In the genomic region with DNA sequence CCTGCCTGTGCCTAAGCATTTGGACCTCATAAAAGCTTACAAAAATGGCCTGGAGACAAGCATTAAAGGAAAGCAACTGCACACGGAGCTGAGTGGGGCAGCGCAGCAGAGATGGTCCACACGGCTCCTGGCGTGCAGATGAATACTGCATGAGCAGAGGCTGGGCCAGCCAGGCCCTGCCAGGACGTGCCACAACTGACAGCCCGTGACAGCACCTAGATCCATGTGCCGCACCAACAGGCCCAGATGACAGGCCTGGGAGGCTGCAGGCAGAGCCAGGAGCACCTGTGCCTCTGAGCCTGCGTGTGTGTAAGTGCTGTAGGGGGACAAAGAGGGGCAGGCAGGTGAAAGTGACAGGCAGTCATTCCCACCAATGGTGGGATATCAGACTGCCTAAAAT, we compare ENCODE assay signal across 27 cellular contexts. TPM values are rescaled to one million over a fixed set of nuclear protein-coding genes. Genes with fewer than 3 reads are reported as not detected.
DNase-seq lines count a peak whose midpoint lies in the region; ATAC-seq, FAIRE-seq and TF ChIP-seq lines count a peak whose summit lies in the region.
"Had no signal": no experiment of that assay in that cellular context is flagged by ENCODE, and none has a peak within 500 bp of the region (broad histone marks: within the 10 kb centered on the region; RNA-seq: fewer than 3 reads in every experiment).

No MANE protein-coding gene starts in this region.

- H3K4me1 Mint-ChIP-seq in memory B cell = peaks cover 71% of the 10 kb centered on the region
- H3K4me1 Mint-ChIP-seq in stimulated activated naive B cell treated with anti-CD40 and anti-IgM and Interleukin-4, amounts not matched to agents 10 μg/mL and 1 μg/mL and 100 μg/mL, for 72 hours = peaks cover 76 to 94% of the 10 kb centered on the region in 2 donors
- peaks cover 54% of the 10 kb centered on the region for H3K4me1 Mint-ChIP-seq in MCF 10A (ENCODE audit: insufficient read depth, unreplicated experiment)

- peak; percentile 42 for DNase-seq in NCI-H2171 treated with DMSO at 0.1 percent for 48 hours (lab: John Stamatoyannopoulos, UW)
- DNase-seq in NCI-H2171 (lab: John Stamatoyannopoulos, UW) = no peak
- DNase-seq in bronchial epithelial cell (ENCODE audit: low read depth) = peak; percentile 41
- no peak for DNase-seq in memory B cell (ENCODE audit: low spot score in 2 of 2)
- DNase-seq in stimulated activated naive B cell treated with anti-CD40 and anti-IgM and Interleukin-4, amounts not matched to agents 10 μg/mL and 1 μg/mL and 100 μg/mL, for 72 hours = no peak
- no peak for DNase-seq in NCI-H1092 (lab: John Stamatoyannopoulos, UW)
- DNase-seq in MCF 10A (ENCODE audit: unreplicated experiment) = no peak
- DNase-seq: activated CD4-positive, alpha-beta memory T cell treated with anti-CD3 and anti-CD28 coated beads for 36 hours; activated CD8-positive, alpha-beta memory T cell treated with anti-CD3 and anti-CD28 coated beads, Interleukin-2, amount 50 U/mL, for 48 hours; CD4-positive, CD25-positive, alpha-beta regulatory T cell; left lung; midbrain; naive thymus-derived CD8-positive, alpha-beta T cell; NCI-H524; occipital lobe; PC-9; retina; SHP77 treated with DMSO at 0.1 percent for 48 hours; stimulated activated CD4-positive, alpha-beta T cell treated with anti-CD3 and anti-CD28 coated beads, Interleukin-2, amount 100 ng/mL, for 48 hours had no signal

- CTCF ChIA-PET in MCF 10A (lab: Yijun Ruan, JAX) = no interaction called here

- ATAC-seq in memory B cell (ENCODE audit: low read depth) = no peak
- no peak for ATAC-seq in stimulated activated naive B cell treated with anti-CD40 and anti-IgM and Interleukin-4, amounts not matched to agents 10 μg/mL and 1 μg/mL and 100 μg/mL, for 72 hours (replicated peaks)
- ATAC-seq in HG03439 (IDR thresholded peaks at IDR 0.05; ENCODE audit: unreplicated experiment) = no peak
- ATAC-seq: activated naive CD4-positive, alpha-beta T cell treated with anti-CD3 and anti-CD28 coated beads, Interleukin-2, amount 50 U/mL, for 72 hours; GM23338; HepG2; left lung; naive thymus-derived CD8-positive, alpha-beta T cell had no signal

- intact Hi-C loops in MCF 10A (cut with micrococcal nuclease) = no loop called here

- peak overlapping the region; percentile 39 for H3K27ac Mint-ChIP-seq in memory B cell
- peak overlapping the region; percentile 75 for H3K27ac Mint-ChIP-seq in stimulated activated naive B cell treated with anti-CD40 and anti-IgM and Interleukin-4, amounts not matched to agents 10 μg/mL and 1 μg/mL and 100 μg/mL, for 72 hours
- no peak overlapping the region for H3K27ac Mint-ChIP-seq in MCF 10A (ENCODE audit: low read depth, unreplicated experiment)
- H3K27ac Mint-ChIP-seq: activated CD4-positive, alpha-beta memory T cell treated with anti-CD3 and anti-CD28 coated beads for 36 hours; activated naive CD4-positive, alpha-beta T cell treated with anti-CD3 and anti-CD28 coated beads, Interleukin-2, amount 50 U/mL, for 72 hours; activated T-helper 2 cell treated with anti-CD3 and anti-CD28 coated beads, Interferon-gamma antibody, Interleukin-2, Interleukin-4, amounts not matched to agents 10 μg/mL and 5 μg/mL and 100 μg/mL, durations not matched to agents 14 hours and 24 hours and 36 hours; dendritic cell treated with granulocyte-macrophage colony-stimulating factor and Interleukin-4, amounts not matched to agents 40 ng/mL and 50 ng/mL, for 4 days; GM23338 had no signal

- POLR2A ChIA-PET in MCF 10A (lab: Yijun Ruan, JAX) = interaction anchor here (0.9 kb wide), 1 partner anchor 16 kb away, joined by 3 read pairs; no protein-coding TSS in a partner anchor

- peaks cover 8% of the 10 kb centered on the region for H3K36me3 Mint-ChIP-seq in memory B cell
- H3K36me3 Mint-ChIP-seq in stimulated activated naive B cell treated with anti-CD40 and anti-IgM and Interleukin-4, amounts not matched to agents 10 μg/mL and 1 μg/mL and 100 μg/mL, for 72 hours = peaks cover 9 to 29% of the 10 kb centered on the region in 2 donors
- H3K36me3 Mint-ChIP-seq in MCF 10A (ENCODE audit: insufficient read depth, unreplicated experiment) = peaks cover 4% of the 10 kb centered on the region
- H3K36me3 Mint-ChIP-seq: activated CD4-positive, alpha-beta memory T cell treated with anti-CD3 and anti-CD28 coated beads for 36 hours; activated naive CD4-positive, alpha-beta T cell treated with anti-CD3 and anti-CD28 coated beads, Interleukin-2, amount 50 U/mL, for 72 hours; CD4-positive, CD25-positive, alpha-beta regulatory T cell; naive thymus-derived CD8-positive, alpha-beta T cell had no signal

- no peak overlapping the region for H3K4me3 ChIP-seq in bronchial epithelial cell (ENCODE audit: low read depth, low read length)
- H3K4me3 ChIP-seq: GM23338, left lung, PC-9 had no signal

- no TSS peak for BruUV-seq in MCF 10A (replicated peaks; lab: Mats Ljungman, UMichigan)

- TF ChIP-seq CTCF in bronchial epithelial cell (IDR thresholded peaks at IDR 0.05; ENCODE audit: insufficient read depth, low read length, severe bottlenecking) (no peak), MCF 10A (IDR thresholded peaks at IDR 0.05; ENCODE audit: unreplicated experiment) (no peak)

- no peaks in the 10 kb centered on the region for H3K27me3 Mint-ChIP-seq in memory B cell
- H3K27me3 Mint-ChIP-seq in stimulated activated naive B cell treated with anti-CD40 and anti-IgM and Interleukin-4, amounts not matched to agents 10 μg/mL and 1 μg/mL and 100 μg/mL, for 72 hours = no peaks in the 10 kb centered on the region
- H3K27me3 Mint-ChIP-seq in MCF 10A (ENCODE audit: insufficient read depth, unreplicated experiment) = no peaks in the 10 kb centered on the region
- H3K27me3 Mint-ChIP-seq: activated CD4-positive, alpha-beta memory T cell treated with anti-CD3 and anti-CD28 coated beads for 36 hours; CD4-positive, CD25-positive, alpha-beta regulatory T cell; dendritic cell treated with granulocyte-macrophage colony-stimulating factor and Interleukin-4, amounts not matched to agents 40 ng/mL and 50 ng/mL, for 4 days; naive thymus-derived CD8-positive, alpha-beta T cell had no signal

- no peaks in the 10 kb centered on the region for H3K9me3 Mint-ChIP-seq in memory B cell
- no peaks in the 10 kb centered on the region for H3K9me3 Mint-ChIP-seq in stimulated activated naive B cell treated with anti-CD40 and anti-IgM and Interleukin-4, amounts not matched to agents 10 μg/mL and 1 μg/mL and 100 μg/mL, for 72 hours
- no peaks in the 10 kb centered on the region for H3K9me3 Mint-ChIP-seq in MCF 10A (ENCODE audit: unreplicated experiment)
- H3K9me3 Mint-ChIP-seq: activated CD4-positive, alpha-beta memory T cell treated with anti-CD3 and anti-CD28 coated beads for 36 hours; activated naive CD4-positive, alpha-beta T cell treated with anti-CD3 and anti-CD28 coated beads, Interleukin-2, amount 50 U/mL, for 72 hours; activated T-helper 2 cell treated with anti-CD3 and anti-CD28 coated beads, Interferon-gamma antibody, Interleukin-2, Interleukin-4, amounts not matched to agents 10 μg/mL and 5 μg/mL and 100 μg/mL, durations not matched to agents 14 hours and 24 hours and 36 hours; CD4-positive, CD25-positive, alpha-beta regulatory T cell; dendritic cell treated with granulocyte-macrophage colony-stimulating factor and Interleukin-4, amounts not matched to agents 40 ng/mL and 50 ng/mL, for 4 days; GM23338; naive thymus-derived CD8-positive, alpha-beta T cell had no signal

- FAIRE-seq in bronchial epithelial cell (lab: Jason Lieb, UNC) = no peak
- FAIRE-seq: HepG2, islet of Langerhans, urothelium cell line had no signal

- H3K4me3 Mint-ChIP-seq in memory B cell = peak overlapping the region; percentile 5
- H3K4me3 Mint-ChIP-seq in stimulated activated naive B cell treated with anti-CD40 and anti-IgM and Interleukin-4, amounts not matched to agents 10 μg/mL and 1 μg/mL and 100 μg/mL, for 72 hours = no peak overlapping the region
- no peak overlapping the region for H3K4me3 Mint-ChIP-seq in MCF 10A (ENCODE audit: unreplicated experiment)
- H3K4me3 Mint-ChIP-seq: activated CD4-positive, alpha-beta memory T cell treated with anti-CD3 and anti-CD28 coated beads for 36 hours; CD4-positive, CD25-positive, alpha-beta regulatory T cell; dendritic cell treated with granulocyte-macrophage colony-stimulating factor and Interleukin-4, amounts not matched to agents 40 ng/mL and 50 ng/mL, for 4 days; GM23338; naive thymus-derived CD8-positive, alpha-beta T cell had no signal

- H3K27me3 ChIP-seq in bronchial epithelial cell (ENCODE audit: control insufficient read depth, insufficient read depth, low read length) = no peaks in the 10 kb centered on the region
- H3K27me3 ChIP-seq: left lung had no signal

- H3K36me3 ChIP-seq in bronchial epithelial cell (ENCODE audit: control insufficient read depth, insufficient read depth, low read length) = no peaks in the 10 kb centered on the region
- H3K36me3 ChIP-seq: left lung had no signal

RNA-seq across cellular contexts. Expression of a gene that starts 33.4 kb away (rescaled TPM):
- total RNA-seq in bronchial epithelial cell (13.4 and 13.6 TPM in 2 replicates), MCF 10A (2022) (54.1 and 62.1 TPM in 2 replicates)

Comparison
In these comparisons a context has a peak if more than half of its experiments do, and no peak if none do; other contexts are left out.
1. DNase-seq: peak in NCI-H2171 treated with DMSO at 0.1 percent for 48 hours (single experiment) and bronchial epithelial cell (single experiment); none in NCI-H2171 (single experiment), memory B cell (0 of 2), stimulated activated naive B cell treated with anti-CD40 and anti-IgM and Interleukin-4, amounts not matched to agents 10 μg/mL and 1 μg/mL and 100 μg/mL, for 72 hours (single experiment), NCI-H1092 (single experiment) and MCF 10A (single experiment).